ENCODE assay signal across 13 cellular contexts in the genomic region with DNA sequence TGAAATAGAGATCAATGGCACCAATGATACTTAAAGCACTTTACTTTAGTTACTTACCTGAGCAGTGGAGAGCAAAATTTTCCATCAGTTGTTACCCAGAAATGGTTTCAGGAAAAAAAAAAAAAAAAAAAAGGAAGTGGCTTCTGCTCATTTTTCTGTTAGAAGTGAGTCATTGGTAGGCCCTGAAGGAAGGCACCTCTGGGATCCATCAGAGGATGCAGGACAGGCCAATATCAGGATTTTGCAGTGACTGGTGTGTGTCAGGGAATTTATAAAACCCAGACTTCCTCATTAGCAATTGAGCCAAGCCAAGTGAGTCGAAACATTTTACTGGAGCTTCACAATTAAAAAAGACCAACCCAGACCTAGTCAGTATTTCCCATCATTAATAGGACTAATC. TPM values are rescaled to one million over a fixed set of nuclear protein-coding genes. Genes with fewer than 3 reads are reported as not detected.
DNase-seq lines count a peak whose midpoint lies in the region; ATAC-seq and TF ChIP-seq lines count a peak whose summit lies in the region.
"Had no signal": no experiment of that assay in that cellular context is flagged by ENCODE, and none has a peak within 500 bp of the region (broad histone marks: within the 10 kb centered on the region; RNA-seq: fewer than 3 reads in every experiment).

No MANE protein-coding gene starts in this region.

- H3K79me2 ChIP-seq in DND-41 (ENCODE audit: insufficient read depth, low read length): peaks cover 4% of the 10 kb centered on the region; the same call in 1 of the 2 replicates

- H3K9ac ChIP-seq in DND-41 (ENCODE audit: low read depth, low read length): no peak overlapping the region

- H3K9me3 ChIP-seq in DND-41 (ENCODE audit: insufficient read depth, low read length, severe bottlenecking): no peaks in the 10 kb centered on the region
- H3K9me3 ChIP-seq: sigmoid colon had no signal

- no peak overlapping the region for H3K27ac ChIP-seq in DND-41 (ENCODE audit: low read length)
- H3K27ac ChIP-seq: sigmoid colon had no signal

- no peaks in the 10 kb centered on the region for H3K27me3 ChIP-seq in DND-41 (ENCODE audit: insufficient read depth, low read length, poor library complexity)
- H3K27me3 ChIP-seq: sigmoid colon had no signal

- H4K20me1 ChIP-seq in DND-41 (ENCODE audit: insufficient read depth, low read length): no peaks in the 10 kb centered on the region

- TF ChIP-seq CTCF in DND-41 (IDR thresholded peaks at IDR 0.05; ENCODE audit: borderline replicate concordance, extremely low read depth, low read length, poor library complexity, severe bottlenecking): no peak

- ATAC-seq in DND-41 (ENCODE audit: insufficient read depth, low read depth): no peak
- ATAC-seq: left ventricle myocardium superior had no signal

- no peak overlapping the region for H3K4me3 ChIP-seq in DND-41 (ENCODE audit: low read depth in 1 of 2, low read length in 2 of 2)
- H3K4me3 ChIP-seq: sigmoid colon had no signal

- H2AFZ ChIP-seq in DND-41 (ENCODE audit: low read depth, low read length): peak overlapping the region; percentile 7; the same call in 1 of the 2 replicates

- peaks cover 16% of the 10 kb centered on the region for H3K4me1 ChIP-seq in DND-41 (ENCODE audit: insufficient read depth, low read length)

- H3K4me2 ChIP-seq in DND-41 (ENCODE audit: insufficient read depth, low read length): no peak overlapping the region

- H3K36me3 ChIP-seq in DND-41 (ENCODE audit: insufficient read depth, low read length): no peaks in the 10 kb centered on the region

- DNase-seq in DND-41: no peak
- DNase-seq in Kasumi-1 (lab: John Stamatoyannopoulos, UW): peak; percentile 55 to 61
- peak; percentile 23 for DNase-seq in RPMI7951 (ENCODE audit: low read depth)
- DNase-seq in islet precursor cell: peak; percentile 77
- no peak for DNase-seq in NCI-H524 (lab: John Stamatoyannopoulos, UW)
- no peak for DNase-seq in epidermal melanocyte (ENCODE audit: insufficient read length, low spot score)
- DNase-seq in NCI-H1105 treated with DMSO at 0.1 percent for 48 hours (lab: John Stamatoyannopoulos, UW): no peak
- DNase-seq: activated CD4-positive, alpha-beta T cell treated with anti-CD3 and anti-CD28 coated beads, Interleukin-2, amount 50 U/mL, for 1 hour; KG1; left ventricle myocardium superior; sigmoid colon; substantia nigra had no signal

RNA-seq across cellular contexts. Expression of gene SMIM30, which starts 2.3 kb away (rescaled TPM):
- 143 and 157 TPM in 2 replicates for total RNA-seq in RPMI7951 (2014; rRNA removed; shearing (Covaris generic))

RNA-seq across cellular contexts. Expression of gene GPR85, which starts 34.0 kb away (rescaled TPM):
- 3.1 and 4.2 TPM in 2 replicates for total RNA-seq in RPMI7951 (2014; rRNA removed; shearing (Covaris generic))
- total RNA-seq: epithelial cell of proximal tubule had no signal

Comparison
In these comparisons a context has a peak if more than half of its experiments do, and no peak if none do; other contexts are left out.
1. DNase-seq: peak in Kasumi-1 (2 of 2), RPMI7951 (single experiment) and islet precursor cell (single experiment); none in DND-41 (single experiment), NCI-H524 (0 of 2), epidermal melanocyte (single experiment) and NCI-H1105 treated with DMSO at 0.1 percent for 48 hours (single experiment).